Comparison of ENCODE assay signal across 8 cellular contexts in the genomic region with DNA sequence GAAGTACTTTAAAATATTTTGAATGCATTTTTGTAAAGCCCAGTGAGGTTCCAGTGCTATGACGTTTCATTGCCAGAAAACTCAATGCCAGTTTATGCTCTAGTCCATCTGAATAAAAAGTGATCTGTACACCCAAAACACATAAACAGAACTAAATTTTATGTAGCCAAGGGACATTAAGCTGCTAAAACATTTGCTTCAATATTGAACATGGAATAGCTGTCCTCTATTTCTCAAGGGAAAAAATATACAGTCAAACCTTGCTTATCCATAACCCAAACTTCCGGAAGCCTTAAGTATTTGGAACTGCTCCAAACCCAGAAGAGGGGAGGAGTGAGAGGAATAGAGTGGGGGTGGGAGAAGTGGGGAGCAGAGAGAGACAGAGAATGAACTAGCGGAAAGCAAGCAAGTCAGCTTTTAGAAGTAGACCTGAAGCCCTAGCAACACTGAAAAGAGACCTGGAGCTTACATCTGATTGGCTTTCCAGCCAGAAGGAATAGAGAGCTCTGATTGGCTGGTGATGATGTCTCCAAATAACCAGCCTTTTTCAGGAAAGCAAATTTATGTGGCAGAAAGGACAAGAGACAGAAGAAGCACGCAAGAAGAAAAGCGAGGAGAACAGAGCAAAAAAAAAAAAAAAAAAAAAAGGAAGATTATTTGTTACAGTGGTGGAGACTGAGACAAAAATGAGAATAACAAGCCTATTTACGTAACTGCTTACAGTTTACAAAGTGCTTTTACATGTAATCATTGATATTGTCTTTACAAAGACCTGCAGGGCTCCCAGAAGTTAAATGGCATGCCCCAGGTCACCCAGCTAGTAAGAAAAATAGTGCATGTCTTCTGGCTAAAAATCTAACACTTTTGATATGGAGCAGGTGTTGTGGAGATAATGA.
DNase-seq lines count a peak whose midpoint lies in the region; ATAC-seq and TF ChIP-seq lines count a peak whose summit lies in the region.

No MANE protein-coding gene starts in this region.

- peak overlapping the region; percentile 70 for H2AFZ ChIP-seq in neuronal stem cell (ENCODE audit: low read length)

- H4K91ac ChIP-seq in neuronal stem cell (ENCODE audit: low read depth, low read length, poor library complexity) = no peak overlapping the region

- H2BK12ac ChIP-seq in neuronal stem cell (ENCODE audit: low read length) = no peak overlapping the region

- no peak overlapping the region for H3K14ac ChIP-seq in neuronal stem cell (ENCODE audit: low read length)

- no peak overlapping the region for H3K27ac ChIP-seq in neuronal stem cell (replicated peaks; ENCODE audit: low read length)

- no peak for TF ChIP-seq CTCF in fibroblast of the aortic adventitia (IDR thresholded peaks at IDR 0.05; ENCODE audit: insufficient read depth, low read length)

- H3K4me3 ChIP-seq in fibroblast of the aortic adventitia (ENCODE audit: low read depth, low read length) (no peak overlapping the region), neuronal stem cell (ENCODE audit: low read length in 2 of 2) (no peak overlapping the region)

- H3K9me3 ChIP-seq in neuronal stem cell (replicated peaks in 1 of 2; ENCODE audit: control insufficient read depth in 2 of 2, insufficient read depth in 1 of 2, low read depth in 1 of 2, low read length in 2 of 2) = no peaks in the 10 kb centered on the region

- no peak overlapping the region for H3K9ac ChIP-seq in neuronal stem cell (ENCODE audit: low read depth, low read length, poor library complexity)

- no peak overlapping the region for H3K18ac ChIP-seq in neuronal stem cell (ENCODE audit: low read length)

- no peak overlapping the region for H3K4ac ChIP-seq in neuronal stem cell (ENCODE audit: low read length)

- H2AK5ac ChIP-seq in neuronal stem cell (ENCODE audit: low read depth, low read length) = no peak overlapping the region

- no CpG with 5 or more reads among the region's 6 CpGs for WGBS in neuronal stem cell (ENCODE audit: extremely low coverage in 2 of 2, insufficient read length in 2 of 2, insufficient replicate concordance in 1 of 2), 2 donors

- no peak overlapping the region for H2BK5ac ChIP-seq in neuronal stem cell (ENCODE audit: low read length)

- no peak for TF ChIP-seq POLR2A in GM18505 (IDR thresholded peaks at IDR 0.05; ENCODE audit: borderline replicate concordance, extremely low read depth, insufficient read depth, insufficient read length)

- no peak overlapping the region for H4K8ac ChIP-seq in neuronal stem cell (ENCODE audit: low read depth, low read length)

- no peak overlapping the region for H3K23ac ChIP-seq in neuronal stem cell (ENCODE audit: low read depth, low read length, poor library complexity)

- H3K27me3 ChIP-seq in neuronal stem cell (ENCODE audit: control insufficient read depth in 3 of 3, insufficient read depth in 3 of 3, low read depth in 1 of 3, low read length in 3 of 3) = no peaks in the 10 kb centered on the region

- peak; percentile 1 for ATAC-seq in GM18505 (IDR thresholded peaks at IDR 0.05; ENCODE audit: unreplicated experiment)
- peak; percentile 39 for ATAC-seq in HG03432 (IDR thresholded peaks at IDR 0.05; ENCODE audit: unreplicated experiment)
- no peak for ATAC-seq in GM18511 (IDR thresholded peaks at IDR 0.05; ENCODE audit: unreplicated experiment)

- no peak overlapping the region for H2BK120ac ChIP-seq in neuronal stem cell (ENCODE audit: low read depth, low read length)

- peaks cover 0 to 2% of the 10 kb centered on the region in 2 donors for H3K4me1 ChIP-seq in neuronal stem cell (ENCODE audit: control insufficient read depth in 2 of 2, insufficient read depth in 1 of 2, low read depth in 1 of 2, low read length in 2 of 2)

- H3K4me2 ChIP-seq in neuronal stem cell (ENCODE audit: insufficient read depth, low read length, poor library complexity, severe bottlenecking) = no peak overlapping the region

- no peaks in the 10 kb centered on the region for H3K36me3 ChIP-seq in neuronal stem cell (replicated peaks in 1 of 2; ENCODE audit: control insufficient read depth in 2 of 2, insufficient read depth in 2 of 2, low read length in 2 of 2)

- no peaks in the 10 kb centered on the region for H3K79me1 ChIP-seq in neuronal stem cell (ENCODE audit: low read depth, low read length)

- DNase-seq in A172 (ENCODE audit: low spot score) = peak; percentile 83
- peak; percentile 83 for DNase-seq in SW480 (ENCODE audit: low spot score)
- DNase-seq in fibroblast of the aortic adventitia (ENCODE audit: low read depth) = peak; percentile 76
- DNase-seq in neuronal stem cell (ENCODE audit: low spot score) = peak; percentile 29
- no peak for DNase-seq in activated CD4-positive, alpha-beta T cell treated with anti-CD3 and anti-CD28 coated beads for 1 hour

- H2BK15ac ChIP-seq in neuronal stem cell (ENCODE audit: low read length) = no peak overlapping the region
